16 cellular contexts compared by ENCODE assay signal in the genomic region with DNA sequence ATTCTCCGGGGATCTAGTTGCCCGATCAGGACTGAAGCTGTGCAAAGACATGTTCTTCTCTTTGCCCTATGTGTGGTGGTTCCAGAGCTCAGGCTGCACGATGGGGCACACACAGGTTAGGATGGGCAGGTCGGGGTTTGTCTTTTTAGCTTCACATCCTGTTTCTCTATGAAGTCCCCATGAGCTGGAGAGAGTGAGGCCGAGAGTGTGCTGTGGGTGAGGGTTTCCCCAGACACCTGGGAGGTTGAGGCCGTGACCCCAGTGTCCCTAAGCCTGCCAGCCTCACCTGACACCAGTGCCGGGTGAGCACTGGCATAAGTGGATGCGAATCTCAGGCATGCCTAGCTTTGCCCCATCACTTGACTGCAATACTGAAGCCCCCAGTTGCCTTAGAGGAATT. TPM values are rescaled to one million over a fixed set of nuclear protein-coding genes. Genes with fewer than 3 reads are reported as not detected.
DNase-seq lines count a peak whose midpoint lies in the region; ATAC-seq and TF ChIP-seq lines count a peak whose summit lies in the region.
"Had no signal": no experiment of that assay in that cellular context is flagged by ENCODE, and none has a peak within 500 bp of the region (broad histone marks: within the 10 kb centered on the region; RNA-seq: fewer than 3 reads in every experiment).

No MANE protein-coding gene starts in this region.

- ATAC-seq in GM18867 (IDR thresholded peaks at IDR 0.05; ENCODE audit: unreplicated experiment) (peak; percentile 88), GM21390 (IDR thresholded peaks at IDR 0.05; ENCODE audit: unreplicated experiment) (peak; percentile 83), HG02885 (IDR thresholded peaks at IDR 0.05; ENCODE audit: poor library complexity, unreplicated experiment) (peak; percentile 80), HG03571 (IDR thresholded peaks at IDR 0.05; ENCODE audit: unreplicated experiment) (peak; percentile 67)

- no peak for DNase-seq in effector CD4-positive, alpha-beta T cell
- DNase-seq in mammary epithelial cell (no peak), caudate nucleus (lab: John Stamatoyannopoulos, UW) (no peak), dedifferentiated amniotic fluid mesenchymal stem cell (ENCODE audit: extremely low spot score) (no peak)
- DNase-seq: activated CD4-positive, alpha-beta T cell treated with anti-CD3 and anti-CD28 coated beads, Interleukin-2, amount 50 U/mL, for 4 hours; effector memory CD4-positive, alpha-beta T cell; NCI-H1930; NCI-H82; T1000; testis had no signal

- H3K79me2 ChIP-seq in mammary epithelial cell (ENCODE audit: insufficient read depth, low read length) = no peaks in the 10 kb centered on the region

- H3K4me2 ChIP-seq in mammary epithelial cell (ENCODE audit: insufficient read depth, low read depth, low read length) = no peak overlapping the region
- H3K4me2 ChIP-seq: smooth muscle cell had no signal

- intact Hi-C loops in mammary epithelial cell (cut with micrococcal nuclease) = no loop called here

- H3K27me3 ChIP-seq in mammary epithelial cell (ENCODE audit: insufficient read depth, low read length) = no peaks in the 10 kb centered on the region
- H3K27me3 ChIP-seq: testis had no signal

- H3K27ac ChIP-seq in mammary epithelial cell (ENCODE audit: insufficient read depth, low read depth, low read length) = no peak overlapping the region
- no peak overlapping the region for H3K27ac ChIP-seq in caudate nucleus (ENCODE audit: low read depth, low read length)
- H3K27ac ChIP-seq: testis had no signal

- no peaks in the 10 kb centered on the region for H4K20me1 ChIP-seq in mammary epithelial cell (ENCODE audit: insufficient read depth, low read length)

- H3K4me3 ChIP-seq in mammary epithelial cell (replicated peaks in 1 of 3; ENCODE audit: insufficient read depth in 1 of 3, low read depth in 2 of 3, low read length in 3 of 3) = no peak overlapping the region
- H3K4me3 ChIP-seq: smooth muscle cell, testis had no signal

- WGBS in mammary epithelial cell (ENCODE audit: low coverage, missing lambda C conversion rate) = 48% methylated on average over 7 of the region's 8 CpGs

- CTCF ChIA-PET in mammary epithelial cell (lab: Charles Lee; ENCODE audit: low non-redundant PET) = no interaction called here

- no peak overlapping the region for H3K9ac ChIP-seq in mammary epithelial cell (ENCODE audit: insufficient read depth, low read length)

- in situ Hi-C loops in mammary epithelial cell (cut with MboI; ENCODE audit: low sequenced_read_pairs in 2 of 2) = no loop called here

- H2AFZ ChIP-seq in mammary epithelial cell (ENCODE audit: low read depth, low read length) = no peak overlapping the region

- no TSS peak for BruUV-seq in mammary epithelial cell (replicated peaks; lab: Mats Ljungman, UMichigan)

- TF ChIP-seq CTCF in mammary epithelial cell (conservative IDR thresholded peaks at IDR 0.05 in 1 of 2, IDR thresholded peaks at IDR 0.05 in 1 of 2; ENCODE audit: extremely low read depth in 1 of 2, insufficient read depth in 1 of 2, low read depth in 1 of 2, low read length in 2 of 2) = no peak

- no peaks in the 10 kb centered on the region for H3K9me3 ChIP-seq in mammary epithelial cell (replicated peaks; ENCODE audit: insufficient read depth, low read length)
- H3K9me3 ChIP-seq: testis had no signal

- H3K4me1 ChIP-seq in mammary epithelial cell (ENCODE audit: insufficient read depth, low read length) = no peaks in the 10 kb centered on the region
- H3K4me1 ChIP-seq: testis had no signal

- dilution Hi-C loops in mammary epithelial cell (cut with HindIII; ENCODE audit: low sequenced_read_pairs) = no loop called here

- no peaks in the 10 kb centered on the region for H3K36me3 ChIP-seq in mammary epithelial cell (ENCODE audit: insufficient read depth, low read length)

RNA-seq across cellular contexts. Expression of a gene that starts 32.9 kb away (rescaled TPM):
- total RNA-seq in mammary epithelial cell = not detected
- polyA plus RNA-seq in mammary epithelial cell = not detected
- not detected for polyA minus RNA-seq in mammary epithelial cell
- polyA plus RNA-seq: CD14-positive monocyte had no signal
